In the genomic region with DNA sequence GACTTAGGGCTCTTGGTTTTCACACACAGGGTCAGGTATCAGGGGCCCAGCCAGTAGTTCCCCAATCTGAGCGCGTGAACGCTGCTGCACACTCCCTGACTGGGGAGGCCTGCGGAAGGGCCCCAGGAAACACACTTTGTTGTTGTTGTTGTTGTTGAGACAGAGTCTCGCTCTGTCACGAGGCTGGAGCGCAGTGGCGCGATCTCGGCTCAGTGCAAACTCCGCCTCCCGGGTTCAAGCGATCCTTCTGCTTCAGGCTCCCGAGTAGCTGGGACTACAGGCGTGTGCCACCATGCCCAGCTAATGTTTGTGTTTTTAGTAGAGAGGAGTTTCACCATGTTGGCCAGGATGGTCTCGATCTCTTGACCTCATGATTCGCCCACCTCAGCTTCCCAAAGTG, we compare ENCODE assay signal across 23 cellular contexts.
"Had no signal": no experiment of that assay in that cellular context is flagged by ENCODE, and none has a peak within 500 bp of the region (broad histone marks: within the 10 kb centered on the region; RNA-seq: fewer than 3 reads in every experiment).

No MANE protein-coding gene starts in this region.

- H3K27me3 ChIP-seq: adrenal gland, heart left ventricle, left lung, upper lobe of right lung had no signal

- H3K4me1 Mint-ChIP-seq: activated naive CD8-positive, alpha-beta T cell treated with anti-CD3 and anti-CD28 coated beads for 36 hours; brain; naive thymus-derived CD8-positive, alpha-beta T cell; neural crest cell had no signal

- H3K9me3 ChIP-seq: adrenal gland, heart left ventricle, left lung, upper lobe of right lung had no signal

- FAIRE-seq: endothelial cell of umbilical vein, TTC549 had no signal

- H3K4me3 ChIP-seq: adrenal gland, heart left ventricle, left lung, upper lobe of right lung had no signal

- DNase-seq: activated CD4-positive, alpha-beta T cell treated with anti-CD3 and anti-CD28 coated beads for 4 hours; activated CD4-positive, alpha-beta T cell treated with anti-CD3 and anti-CD28 coated beads, Interleukin-2, amount 50 U/mL, for 4 hours; activated CD8-positive, alpha-beta memory T cell treated with anti-CD3 and anti-CD28 coated beads for 24 hours; activated effector memory CD4-positive, alpha-beta T cell treated with Interleukin-2 at 50 U/mL for 16 hours; activated naive CD4-positive, alpha-beta T cell treated with Interleukin-2 at 50 U/mL for 16 hours; activated naive CD8-positive, alpha-beta T cell treated with anti-CD3 and anti-CD28 coated beads for 36 hours; adrenal gland; aorta; cortex of kidney; heart left ventricle; kidney glomerular epithelial cell; left lung; naive thymus-derived CD8-positive, alpha-beta T cell; occipital lobe; posterior cingulate gyrus; stimulated activated CD4-positive, alpha-beta T cell treated with anti-CD3 and anti-CD28 coated beads, Interleukin-2, amount 100 ng/mL, for 48 hours; substantia nigra; upper lobe of right lung had no signal

- H3K4me3 Mint-ChIP-seq: activated naive CD8-positive, alpha-beta T cell treated with anti-CD3 and anti-CD28 coated beads for 36 hours; brain; naive thymus-derived CD8-positive, alpha-beta T cell; neural crest cell; stimulated activated naive CD8-positive, alpha-beta T cell treated with anti-CD3 and anti-CD28 coated beads, Interleukin-15, Interleukin-2, amounts not matched to agents 100 ng/mL and 50 ng/mL, for 24 hours had no signal

- H3K27ac ChIP-seq: left lung, upper lobe of right lung had no signal

- H3K27ac Mint-ChIP-seq: activated naive CD8-positive, alpha-beta T cell treated with anti-CD3 and anti-CD28 coated beads for 36 hours; naive thymus-derived CD8-positive, alpha-beta T cell; stimulated activated naive CD8-positive, alpha-beta T cell treated with anti-CD3 and anti-CD28 coated beads, Interleukin-15, Interleukin-2, amounts not matched to agents 100 ng/mL and 50 ng/mL, for 24 hours had no signal

- H3K9me3 Mint-ChIP-seq: activated naive CD8-positive, alpha-beta T cell treated with anti-CD3 and anti-CD28 coated beads for 36 hours; brain; naive thymus-derived CD8-positive, alpha-beta T cell; neural crest cell; stimulated activated naive CD8-positive, alpha-beta T cell treated with anti-CD3 and anti-CD28 coated beads, Interleukin-15, Interleukin-2, amounts not matched to agents 100 ng/mL and 50 ng/mL, for 24 hours had no signal

- H3K36me3 Mint-ChIP-seq: activated naive CD8-positive, alpha-beta T cell treated with anti-CD3 and anti-CD28 coated beads for 36 hours; brain; naive thymus-derived CD8-positive, alpha-beta T cell had no signal

- ATAC-seq: naive thymus-derived CD8-positive, alpha-beta T cell had no signal

- H3K4me1 ChIP-seq: left lung, upper lobe of right lung had no signal

- H3K36me3 ChIP-seq: adrenal gland, heart left ventricle, left lung, upper lobe of right lung had no signal

- H3K27me3 Mint-ChIP-seq: stimulated activated naive CD8-positive, alpha-beta T cell treated with anti-CD3 and anti-CD28 coated beads, Interleukin-15, Interleukin-2, amounts not matched to agents 100 ng/mL and 50 ng/mL, for 24 hours had no signal
